Comparison of ENCODE assay signal across 26 cellular contexts in the genomic region with DNA sequence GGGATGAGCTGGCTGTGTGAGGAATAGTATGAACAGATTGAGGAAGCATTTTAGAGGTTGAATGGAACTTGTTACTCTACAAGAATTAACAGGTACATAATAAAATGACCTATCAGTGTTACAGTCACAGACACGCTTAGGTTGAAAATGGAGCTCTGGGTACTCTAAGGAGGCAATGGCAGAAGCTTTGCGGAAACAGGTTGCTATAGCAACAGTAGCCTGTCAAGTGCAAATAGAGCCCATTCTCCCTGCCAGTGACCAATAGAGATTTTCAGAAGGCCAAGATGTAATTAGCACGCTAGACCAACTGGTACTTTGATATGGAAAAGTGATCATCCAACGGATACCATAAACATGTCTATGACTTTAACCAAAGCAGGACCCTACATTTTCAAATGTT.
A peak's percentile ranks its signal among the peaks of the same experiment; 100 is the strongest.
DNase-seq lines count a peak whose midpoint lies in the region; ATAC-seq and TF ChIP-seq lines count a peak whose summit lies in the region.
"Had no signal": no experiment of that assay in that cellular context is flagged by ENCODE, and none has a peak within 500 bp of the region (broad histone marks: within the 10 kb centered on the region; RNA-seq: fewer than 3 reads in every experiment).

No MANE protein-coding gene starts in this region.

- peaks cover 10% of the 10 kb centered on the region; the same call in 1 of the 3 replicates for H3K4me1 Mint-ChIP-seq in GM23338
- H3K4me1 Mint-ChIP-seq: activated CD4-positive, alpha-beta memory T cell treated with anti-CD3 and anti-CD28 coated beads, Interleukin-2, amount 10 ng/mL, durations not matched to agents 7 days and 5 days; CD8-positive, alpha-beta memory T cell; naive thymus-derived CD8-positive, alpha-beta T cell; stimulated activated naive B cell treated with anti-CD40 and anti-IgM and Interleukin-4, amounts not matched to agents 10 μg/mL and 1 μg/mL and 100 μg/mL, for 72 hours had no signal

- no peak overlapping the region for H3K4me2 ChIP-seq in GM23338

- WGBS in stomach, 5 donors = 28 to 53% (median 42%) methylated on average over 4 of the region's 4 CpGs

- peak; percentile 86 for ATAC-seq in GM23338
- ATAC-seq: foreskin keratinocyte; heart left ventricle; naive thymus-derived CD8-positive, alpha-beta T cell; stimulated activated naive B cell treated with anti-CD40 and anti-IgM and Interleukin-4, amounts not matched to agents 10 μg/mL and 1 μg/mL and 100 μg/mL, for 72 hours had no signal

- H3F3A ChIP-seq in GM23338 (replicated peaks; ENCODE audit: low read depth) = no peaks in the 10 kb centered on the region

- H3K27ac ChIP-seq in GM23338 (ENCODE audit: low read depth) (no peak overlapping the region), WERI-Rb-1 (no peak overlapping the region), stomach (no peak overlapping the region)
- H3K27ac ChIP-seq: breast epithelium, esophagus squamous epithelium, foreskin keratinocyte, heart left ventricle, Peyer's patch, upper lobe of left lung had no signal

- no peak overlapping the region for H2AFZ ChIP-seq in GM23338

- no peaks in the 10 kb centered on the region for H4K20me1 ChIP-seq in GM23338 (replicated peaks; ENCODE audit: insufficient read depth)

- H3K9me2 ChIP-seq in GM23338 (ENCODE audit: insufficient read depth) = no peaks in the 10 kb centered on the region

- no peaks in the 10 kb centered on the region for H3K9me3 ChIP-seq in WERI-Rb-1 (ENCODE audit: severe bottlenecking)
- H3K9me3 ChIP-seq in stomach = no peaks in the 10 kb centered on the region
- H3K9me3 ChIP-seq: breast epithelium, esophagus squamous epithelium, heart left ventricle, Peyer's patch, upper lobe of left lung had no signal

- no peak overlapping the region for H3K4me3 Mint-ChIP-seq in GM23338
- H3K4me3 Mint-ChIP-seq: activated CD4-positive, alpha-beta memory T cell treated with anti-CD3 and anti-CD28 coated beads, Interleukin-2, amount 10 ng/mL, durations not matched to agents 7 days and 5 days; CD8-positive, alpha-beta memory T cell; HFFc6; naive thymus-derived CD8-positive, alpha-beta T cell; stimulated activated naive B cell treated with anti-CD40 and anti-IgM and Interleukin-4, amounts not matched to agents 10 μg/mL and 1 μg/mL and 100 μg/mL, for 72 hours; T-helper 2 cell treated with Interferon-gamma antibody and Interleukin-4, amounts not matched to agents 5 μg/mL and 100 μg/mL, for 36 hours had no signal

- TF ChIP-seq EP300 in stomach (IDR thresholded peaks at IDR 0.05) = no peak

- H3K36me3 Mint-ChIP-seq in GM23338 (ENCODE audit: low read depth) = no peaks in the 10 kb centered on the region
- H3K36me3 Mint-ChIP-seq: CD8-positive, alpha-beta memory T cell; naive thymus-derived CD8-positive, alpha-beta T cell; stimulated activated naive B cell treated with anti-CD40 and anti-IgM and Interleukin-4, amounts not matched to agents 10 μg/mL and 1 μg/mL and 100 μg/mL, for 72 hours had no signal

- peak; percentile 76 for DNase-seq in GM23338 (ENCODE audit: low spot score)
- DNase-seq in NCI-H1092 treated with DMSO at 0.1 percent for 48 hours (lab: John Stamatoyannopoulos, UW) = peak; percentile 88
- peak; percentile 56 for DNase-seq in NCI-H69 (lab: John Stamatoyannopoulos, UW)
- peak; percentile 63 for DNase-seq in iPS-NIHi11 (ENCODE audit: low spot score)
- no peak for DNase-seq in stimulated activated CD8-positive, alpha-beta memory T cell treated with anti-CD3 and anti-CD28 coated beads, Interleukin-4, amount 100 ng/mL, for 48 hours
- DNase-seq in WERI-Rb-1 = no peak
- no peak for DNase-seq in stomach
- DNase-seq: activated CD4-positive, alpha-beta memory T cell treated with anti-CD3 and anti-CD28 coated beads, Interleukin-2, amount 10 ng/mL, durations not matched to agents 7 days and 5 days; activated CD8-positive, alpha-beta memory T cell treated with anti-CD3 and anti-CD28 coated beads, Interleukin-2, amount 50 U/mL, for 48 hours; activated naive CD4-positive, alpha-beta T cell treated with anti-CD3 and anti-CD28 coated beads, Interleukin-2, amount 50 U/mL, for 16 hours; amniotic stem cell; CD8-positive, alpha-beta memory T cell; esophagus squamous epithelium; foreskin keratinocyte; heart left ventricle; HFFc6; IMR-90; naive thymus-derived CD8-positive, alpha-beta T cell; NCI-H2107; Peyer's patch; SIG-M5; stimulated activated naive B cell treated with anti-CD40 and anti-IgM and Interleukin-4, amounts not matched to agents 10 μg/mL and 1 μg/mL and 100 μg/mL, for 72 hours; upper lobe of left lung had no signal

- H3K27me3 ChIP-seq in GM23338 (ENCODE audit: insufficient read depth) = no peaks in the 10 kb centered on the region
- no peaks in the 10 kb centered on the region for H3K27me3 ChIP-seq in WERI-Rb-1 (ENCODE audit: insufficient read depth, low read depth, severe bottlenecking)
- no peaks in the 10 kb centered on the region for H3K27me3 ChIP-seq in stomach
- H3K27me3 ChIP-seq: breast epithelium, esophagus squamous epithelium, foreskin keratinocyte, heart left ventricle, Peyer's patch, upper lobe of left lung had no signal

- TF ChIP-seq POLR2A in stomach (IDR thresholded peaks at IDR 0.05) = no peak

- H3K4me3 ChIP-seq in GM23338 (no peak overlapping the region), WERI-Rb-1 (ENCODE audit: low read depth, low read length) (no peak overlapping the region), stomach (no peak overlapping the region)
- H3K4me3 ChIP-seq: breast epithelium, esophagus squamous epithelium, heart left ventricle, lung, Peyer's patch, upper lobe of left lung had no signal

- TF ChIP-seq CTCF in GM23338 (conservative IDR thresholded peaks at IDR 0.05; ENCODE audit: low read depth in 2 of 2) = no peak
- no peak for TF ChIP-seq CTCF in WERI-Rb-1 (IDR thresholded peaks at IDR 0.05; ENCODE audit: low read depth, low read length)
- no peak for TF ChIP-seq CTCF in stomach (IDR thresholded peaks at IDR 0.05)

- no peaks in the 10 kb centered on the region for H3K9me3 Mint-ChIP-seq in GM23338
- H3K9me3 Mint-ChIP-seq: activated CD4-positive, alpha-beta memory T cell treated with anti-CD3 and anti-CD28 coated beads, Interleukin-2, amount 10 ng/mL, durations not matched to agents 7 days and 5 days; CD8-positive, alpha-beta memory T cell; HFFc6; T-helper 2 cell treated with Interferon-gamma antibody and Interleukin-4, amounts not matched to agents 5 μg/mL and 100 μg/mL, for 36 hours had no signal

- H3K27ac Mint-ChIP-seq in GM23338 = no peak overlapping the region
- H3K27ac Mint-ChIP-seq: activated CD4-positive, alpha-beta memory T cell treated with anti-CD3 and anti-CD28 coated beads, Interleukin-2, amount 10 ng/mL, durations not matched to agents 7 days and 5 days; CD8-positive, alpha-beta memory T cell; HFFc6; naive thymus-derived CD8-positive, alpha-beta T cell; stimulated activated naive B cell treated with anti-CD40 and anti-IgM and Interleukin-4, amounts not matched to agents 10 μg/mL and 1 μg/mL and 100 μg/mL, for 72 hours; T-helper 2 cell treated with Interferon-gamma antibody and Interleukin-4, amounts not matched to agents 5 μg/mL and 100 μg/mL, for 36 hours had no signal

- H3K36me3 ChIP-seq in GM23338 (ENCODE audit: insufficient read depth) = no peaks in the 10 kb centered on the region
- H3K36me3 ChIP-seq in WERI-Rb-1 = no peaks in the 10 kb centered on the region
- no peaks in the 10 kb centered on the region for H3K36me3 ChIP-seq in stomach
- H3K36me3 ChIP-seq: breast epithelium, esophagus squamous epithelium, heart left ventricle, Peyer's patch, upper lobe of left lung had no signal

- no peaks in the 10 kb centered on the region for H3K4me1 ChIP-seq in GM23338 (ENCODE audit: insufficient read depth)
- no peaks in the 10 kb centered on the region for H3K4me1 ChIP-seq in stomach
- H3K4me1 ChIP-seq: breast epithelium, esophagus squamous epithelium, foreskin keratinocyte, heart left ventricle, Peyer's patch, upper lobe of left lung had no signal

- H3K79me2 ChIP-seq in GM23338 (replicated peaks; ENCODE audit: insufficient read depth) = no peaks in the 10 kb centered on the region

- intact Hi-C loops in stomach (cut with DNase I; ENCODE audit: low total_unique reads) = no loop called here

- peaks cover 1% of the 10 kb centered on the region for H3K27me3 Mint-ChIP-seq in GM23338 (ENCODE audit: insufficient read depth, low read depth, poor library complexity)
- H3K27me3 Mint-ChIP-seq: activated CD4-positive, alpha-beta memory T cell treated with anti-CD3 and anti-CD28 coated beads, Interleukin-2, amount 10 ng/mL, durations not matched to agents 7 days and 5 days had no signal

TF ChIP-seq in GM23338, 12 proteins besides CTCF, POLR2A, EP300 and RAD21:
- TF ChIP-seq, protein P1, sequence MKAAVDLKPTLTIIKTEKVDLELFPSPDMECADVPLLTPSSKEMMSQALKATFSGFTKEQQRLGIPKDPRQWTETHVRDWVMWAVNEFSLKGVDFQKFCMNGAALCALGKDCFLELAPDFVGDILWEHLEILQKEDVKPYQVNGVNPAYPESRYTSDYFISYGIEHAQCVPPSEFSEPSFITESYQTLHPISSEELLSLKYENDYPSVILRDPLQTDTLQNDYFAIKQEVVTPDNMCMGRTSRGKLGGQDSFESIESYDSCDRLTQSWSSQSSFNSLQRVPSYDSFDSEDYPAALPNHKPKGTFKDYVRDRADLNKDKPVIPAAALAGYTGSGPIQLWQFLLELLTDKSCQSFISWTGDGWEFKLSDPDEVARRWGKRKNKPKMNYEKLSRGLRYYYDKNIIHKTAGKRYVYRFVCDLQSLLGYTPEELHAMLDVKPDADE (IDR thresholded peaks at IDR 0.05) = no peak
- TF ChIP-seq CREB1 (CRISPR knock-in tag; IDR thresholded peaks at IDR 0.05; ENCODE audit: low read depth) (no peak), POLR2AphosphoS5 (IDR thresholded peaks at IDR 0.05; ENCODE audit: low read depth) (no peak), EZH2 (IDR thresholded peaks at IDR 0.05; ENCODE audit: low read depth, unreplicated experiment) (no peak)

Comparison
In these comparisons a context has a peak if more than half of its experiments do, and no peak if none do; other contexts are left out.
1. DNase-seq: peak in GM23338 (single experiment), NCI-H1092 treated with DMSO at 0.1 percent for 48 hours (single experiment), NCI-H69 (single experiment) and iPS-NIHi11 (single experiment); none in stimulated activated CD8-positive, alpha-beta memory T cell treated with anti-CD3 and anti-CD28 coated beads, Interleukin-4, amount 100 ng/mL, for 48 hours (single experiment), WERI-Rb-1 (single experiment) and stomach (single experiment).